Comparison of ENCODE assay signal across 1 cellular context in the genomic region with DNA sequence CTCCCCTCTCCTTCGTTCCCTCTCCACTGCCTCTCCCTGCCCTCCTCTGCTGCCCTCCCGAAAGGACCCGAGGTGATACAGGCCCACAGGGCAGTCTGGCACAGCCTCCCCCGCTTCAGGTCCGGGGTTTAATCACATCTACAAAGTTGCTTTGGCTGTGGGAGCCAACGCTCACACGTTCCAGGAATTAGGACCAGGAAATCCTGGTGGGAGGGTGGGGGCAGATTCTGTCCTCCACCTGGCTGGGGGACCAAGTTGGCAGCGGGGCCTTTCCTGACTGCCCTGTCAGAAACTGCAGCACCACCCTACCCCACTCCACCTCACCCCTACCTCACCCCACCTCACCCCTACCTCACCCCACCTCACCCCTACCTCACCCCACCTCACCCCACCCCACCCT.
TF ChIP-seq lines count a peak whose summit lies in the region.

No MANE protein-coding gene starts in this region.

TF ChIP-seq in H1, 55 proteins besides CTCF, POLR2A, EP300 and RAD21:
- TF ChIP-seq KDM5A (IDR thresholded peaks at IDR 0.05; ENCODE audit: low read length): no peak
- TF ChIP-seq BCL11A (IDR thresholded peaks at IDR 0.05; ENCODE audit: low read depth in 2 of 2, low read length in 2 of 2): no peak
- no peak for TF ChIP-seq KDM4A (IDR thresholded peaks at IDR 0.05; ENCODE audit: low read depth, low read length, severe bottlenecking)
- no peak for TF ChIP-seq NANOG (IDR thresholded peaks at IDR 0.05; ENCODE audit: insufficient read depth, low read depth, low read length, poor library complexity, severe bottlenecking)
- TF ChIP-seq ASH2L (IDR thresholded peaks at IDR 0.05; ENCODE audit: low read length): no peak
- no peak for TF ChIP-seq RXRA (IDR thresholded peaks at IDR 0.05; ENCODE audit: insufficient read depth, low read depth, low read length)
